In genomic region chr2:27888790-27889189, GRCh38 we compare ENCODE assay signal across 8 cellular contexts. TPM values are rescaled to one million over a fixed set of nuclear protein-coding genes. Genes with fewer than 3 reads are reported as not detected.
DNase-seq lines count a peak whose midpoint lies in the region; ATAC-seq and TF ChIP-seq lines count a peak whose summit lies in the region.
"Had no signal": no experiment of that assay in that cellular context is flagged by ENCODE, and none has a peak within 500 bp of the region (broad histone marks: within the 10 kb centered on the region; RNA-seq: fewer than 3 reads in every experiment).

No MANE protein-coding gene starts in this region.

- peak overlapping the region; percentile 87 for H3K4me2 ChIP-seq in SU-DHL-6 (ENCODE audit: low read depth, low read length, poor library complexity, severe bottlenecking)

- H3K9me3 ChIP-seq in SU-DHL-6 (ENCODE audit: insufficient read depth, low read length) (no peaks in the 10 kb centered on the region), lower lobe of right lung (no peaks in the 10 kb centered on the region)

- no peak for ATAC-seq in lower lobe of right lung
- no peak for ATAC-seq in GM18520 (IDR thresholded peaks at IDR 0.05; ENCODE audit: unreplicated experiment)

- H3K27ac ChIP-seq in SU-DHL-6 (ENCODE audit: low read depth, low read length) = no peak overlapping the region
- peak overlapping the region in 13 of 21 experiments; percentile 0 to 99 (median 96) for H3K27ac ChIP-seq in skin epidermis
- H3K27ac ChIP-seq in lower lobe of right lung = no peak overlapping the region

- no peaks in the 10 kb centered on the region for H3K27me3 ChIP-seq in SU-DHL-6 (ENCODE audit: low read length)
- no peaks in the 10 kb centered on the region for H3K27me3 ChIP-seq in lower lobe of right lung (ENCODE audit: low read depth)

- H3K79me2 ChIP-seq in SU-DHL-6 (ENCODE audit: insufficient read depth, low read length) = peaks cover 13% of the 10 kb centered on the region

- H3K9me2 ChIP-seq in SU-DHL-6 (replicated peaks; ENCODE audit: insufficient read depth, low read length) = no peaks in the 10 kb centered on the region

- H3K36me3 ChIP-seq in SU-DHL-6 (ENCODE audit: low read length) (no peaks in the 10 kb centered on the region), lower lobe of right lung (no peaks in the 10 kb centered on the region)

- H3K4me3 ChIP-seq in SU-DHL-6 (ENCODE audit: insufficient read depth, low read length, poor library complexity, severe bottlenecking) = no peak overlapping the region
- no peak overlapping the region for H3K4me3 ChIP-seq in fibroblast of pulmonary artery (replicated peaks; ENCODE audit: low read depth, low read length)
- no peak overlapping the region for H3K4me3 ChIP-seq in skin epidermis
- no peak overlapping the region for H3K4me3 ChIP-seq in lower lobe of right lung

- no peak overlapping the region for H3K9ac ChIP-seq in SU-DHL-6 (ENCODE audit: low read length)

- H2AFZ ChIP-seq in SU-DHL-6 (ENCODE audit: low read depth, low read length, severe bottlenecking) = no peak overlapping the region

- peaks cover 22% of the 10 kb centered on the region for H3F3A ChIP-seq in SU-DHL-6 (ENCODE audit: insufficient read depth)

- H4K20me1 ChIP-seq in SU-DHL-6 (ENCODE audit: low read depth, low read length) = no peaks in the 10 kb centered on the region

- peaks cover 41% of the 10 kb centered on the region for H3K4me1 ChIP-seq in lower lobe of right lung

- TF ChIP-seq CTCF in SU-DHL-6 (IDR thresholded peaks at IDR 0.05; ENCODE audit: insufficient read depth, low read length, poor library complexity, severe bottlenecking) = no peak
- TF ChIP-seq CTCF in fibroblast of pulmonary artery (IDR thresholded peaks at IDR 0.05; ENCODE audit: low read length, missing control alignments) = no peak
- no peak for TF ChIP-seq CTCF in lower lobe of right lung (IDR thresholded peaks at IDR 0.05)

- peak; percentile 55 for DNase-seq in GM03348 (ENCODE audit: low spot score)
- DNase-seq in fibroblast of pulmonary artery (ENCODE audit: low read depth) = peak; percentile 25
- no peak for DNase-seq in mucosa of gallbladder (ENCODE audit: low spot score)
- no peak for DNase-seq in lower lobe of right lung
- DNase-seq: NCI-H2171 had no signal

- intact Hi-C loops in lower lobe of right lung (cut with DNase I) = no loop called here

RNA-seq across cellular contexts. Expression of gene RBKS, which starts 1.4 kb away (rescaled TPM):
- total RNA-seq in mucosa of gallbladder (3.9 TPM), lower lobe of right lung (2.2 TPM)

RNA-seq across cellular contexts. Expression of gene BABAM2, which starts 1.7 kb away (rescaled TPM):
- total RNA-seq in mucosa of gallbladder = 47.3 TPM
- total RNA-seq in lower lobe of right lung = 39.5 TPM

Comparison
In these comparisons a context has a peak if more than half of its experiments do, and no peak if none do; other contexts are left out.
1. DNase-seq: peak in GM03348 (single experiment) and fibroblast of pulmonary artery (single experiment); none in mucosa of gallbladder (single experiment) and lower lobe of right lung (single experiment).
2. H3K27ac ChIP-seq: peak in skin epidermis (13 of 21); none in SU-DHL-6 (single experiment) and lower lobe of right lung (single experiment).